ENCODE assay signal across 11 cellular contexts in the genomic region with DNA sequence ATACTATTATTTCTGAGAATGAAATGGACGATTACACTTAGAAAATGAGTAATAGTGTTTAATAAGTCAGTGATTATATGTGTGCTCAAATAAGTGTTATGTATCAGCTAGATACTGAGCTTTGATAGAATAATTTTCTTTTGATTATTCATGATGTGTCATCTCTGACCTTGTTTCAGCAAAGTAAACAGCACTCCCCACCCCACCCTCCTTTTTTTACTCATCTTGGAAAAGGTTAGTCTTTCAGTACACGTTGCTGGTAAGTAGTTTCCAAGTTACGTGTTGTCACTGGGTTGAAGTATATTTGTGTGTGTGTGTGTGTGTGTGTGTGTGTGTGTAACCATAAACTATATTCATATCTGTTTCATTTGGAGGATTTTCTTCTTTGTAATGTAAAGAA.
DNase-seq lines count a peak whose midpoint lies in the region; ATAC-seq and TF ChIP-seq lines count a peak whose summit lies in the region.
"Had no signal": no experiment of that assay in that cellular context is flagged by ENCODE, and none has a peak within 500 bp of the region (broad histone marks: within the 10 kb centered on the region; RNA-seq: fewer than 3 reads in every experiment).

No MANE protein-coding gene starts in this region.

- no peak overlapping the region for H3K4me3 Mint-ChIP-seq in activated T-cell treated with anti-CD3 and anti-CD28 coated beads, Interleukin-2, amount 50 U/mL, for 4 hours
- H3K4me3 Mint-ChIP-seq in stimulated activated effector memory CD8-positive, alpha-beta T cell treated with anti-CD3 and anti-CD28 coated beads, Interleukin-12 subunit alpha, Interleukin-12 subunit beta, amount 100 ng/mL, for 72 hours, result no peak overlapping the region
- H3K4me3 Mint-ChIP-seq in natural killer cell, result no peak overlapping the region

- peak overlapping the region; percentile 31 for H3K27ac ChIP-seq in RWPE2 (ENCODE audit: poor library complexity, severe bottlenecking)

- ATAC-seq in activated T-cell treated with anti-CD3 and anti-CD28 coated beads, Interleukin-2, amount 50 U/mL, for 4 hours, result peak; percentile 82 to 86
- ATAC-seq in RWPE2 (ENCODE audit: low read depth), result peak; percentile 96
- peak; percentile 42 for ATAC-seq in stimulated activated effector memory CD8-positive, alpha-beta T cell treated with anti-CD3 and anti-CD28 coated beads, Interleukin-12 subunit alpha, Interleukin-12 subunit beta, amount 100 ng/mL, for 72 hours
- ATAC-seq in natural killer cell, result no peak
- no peak for ATAC-seq in GM18511 (IDR thresholded peaks at IDR 0.05; ENCODE audit: unreplicated experiment)

- no peaks in the 10 kb centered on the region for H3K9me3 Mint-ChIP-seq in activated T-cell treated with anti-CD3 and anti-CD28 coated beads, Interleukin-2, amount 50 U/mL, for 4 hours
- peaks cover 8% of the 10 kb centered on the region for H3K9me3 Mint-ChIP-seq in stimulated activated effector memory CD8-positive, alpha-beta T cell treated with anti-CD3 and anti-CD28 coated beads, Interleukin-12 subunit alpha, Interleukin-12 subunit beta, amount 100 ng/mL, for 72 hours
- H3K9me3 Mint-ChIP-seq in natural killer cell, result peaks cover 0 to 3% of the 10 kb centered on the region in 2 donors

- no peak overlapping the region for H3K27ac Mint-ChIP-seq in stimulated activated effector memory CD8-positive, alpha-beta T cell treated with anti-CD3 and anti-CD28 coated beads, Interleukin-12 subunit alpha, Interleukin-12 subunit beta, amount 100 ng/mL, for 72 hours
- H3K27ac Mint-ChIP-seq in natural killer cell, result no peak overlapping the region

- no peaks in the 10 kb centered on the region for H3K36me3 Mint-ChIP-seq in activated T-cell treated with anti-CD3 and anti-CD28 coated beads, Interleukin-2, amount 50 U/mL, for 4 hours (ENCODE audit: insufficient read depth)
- H3K36me3 Mint-ChIP-seq in stimulated activated effector memory CD8-positive, alpha-beta T cell treated with anti-CD3 and anti-CD28 coated beads, Interleukin-12 subunit alpha, Interleukin-12 subunit beta, amount 100 ng/mL, for 72 hours, result no peaks in the 10 kb centered on the region
- H3K36me3 Mint-ChIP-seq in natural killer cell, result no peaks in the 10 kb centered on the region

- H3K36me3 ChIP-seq in RWPE2 (ENCODE audit: low read depth), result peaks cover 53% of the 10 kb centered on the region

- H3K4me1 ChIP-seq in RWPE2 (ENCODE audit: insufficient read depth, poor library complexity, severe bottlenecking), result peaks cover 17% of the 10 kb centered on the region
- H3K4me1 ChIP-seq: BE2C had no signal

- H3K27me3 Mint-ChIP-seq in activated T-cell treated with anti-CD3 and anti-CD28 coated beads, Interleukin-2, amount 50 U/mL, for 4 hours (ENCODE audit: low read depth), result no peaks in the 10 kb centered on the region
- no peaks in the 10 kb centered on the region for H3K27me3 Mint-ChIP-seq in natural killer cell (ENCODE audit: low read depth in 2 of 2)

- H3K9me3 ChIP-seq in RWPE2 (ENCODE audit: severe bottlenecking), result no peaks in the 10 kb centered on the region
- H3K9me3 ChIP-seq: BE2C had no signal

- no peaks in the 10 kb centered on the region for H3K27me3 ChIP-seq in RWPE2 (ENCODE audit: insufficient read depth, poor library complexity, severe bottlenecking)
- H3K27me3 ChIP-seq: BE2C had no signal

- TF ChIP-seq CTCF in RWPE2 (IDR thresholded peaks at IDR 0.05; ENCODE audit: poor library complexity, severe bottlenecking) (no peak), fibroblast of the aortic adventitia (IDR thresholded peaks at IDR 0.05; ENCODE audit: insufficient read depth, low read length) (no peak), natural killer cell (IDR thresholded peaks at IDR 0.05) (no peak)

- intact Hi-C loops in natural killer cell (cut with micrococcal nuclease), result no loop called here

- H3K4me1 Mint-ChIP-seq in activated T-cell treated with anti-CD3 and anti-CD28 coated beads, Interleukin-2, amount 50 U/mL, for 4 hours (ENCODE audit: low read depth), result peaks cover 2% of the 10 kb centered on the region
- H3K4me1 Mint-ChIP-seq in stimulated activated effector memory CD8-positive, alpha-beta T cell treated with anti-CD3 and anti-CD28 coated beads, Interleukin-12 subunit alpha, Interleukin-12 subunit beta, amount 100 ng/mL, for 72 hours, result no peaks in the 10 kb centered on the region
- H3K4me1 Mint-ChIP-seq in natural killer cell, result no peaks in the 10 kb centered on the region

- H3K4me3 ChIP-seq in RWPE2 (ENCODE audit: severe bottlenecking) (no peak overlapping the region), fibroblast of the aortic adventitia (ENCODE audit: low read depth, low read length) (no peak overlapping the region)

- DNase-seq in activated T-cell treated with anti-CD3 and anti-CD28 coated beads, Interleukin-2, amount 50 U/mL, for 4 hours, result no peak
- DNase-seq in activated T-cell treated with anti-CD3 and anti-CD28 coated beads, Interleukin-2, amount 50 U/mL, for 48 hours, result no peak
- DNase-seq in RWPE2 (ENCODE audit: low spot score), result no peak
- peak; percentile 76 for DNase-seq in fibroblast of the aortic adventitia (ENCODE audit: low read depth)
- no peak for DNase-seq in stimulated activated effector memory CD8-positive, alpha-beta T cell treated with anti-CD3 and anti-CD28 coated beads, Interleukin-12 subunit alpha, Interleukin-12 subunit beta, amount 100 ng/mL, for 72 hours (ENCODE audit: low spot score in 2 of 2)
- DNase-seq in midbrain (lab: John Stamatoyannopoulos, UW), result no peak
- no peak for DNase-seq in natural killer cell
- DNase-seq: activated naive CD4-positive, alpha-beta T cell; BE2C; stimulated activated naive CD4-positive, alpha-beta T cell treated with Interleukin-2 at 50 U/mL for 16 hours had no signal

Comparison
In these comparisons a context has a peak if more than half of its experiments do, and no peak if none do; other contexts are left out.
1. ATAC-seq: peak in activated T-cell treated with anti-CD3 and anti-CD28 coated beads, Interleukin-2, amount 50 U/mL, for 4 hours (2 of 2), RWPE2 (single experiment) and stimulated activated effector memory CD8-positive, alpha-beta T cell treated with anti-CD3 and anti-CD28 coated beads, Interleukin-12 subunit alpha, Interleukin-12 subunit beta, amount 100 ng/mL, for 72 hours (single experiment); none in natural killer cell (0 of 3) and GM18511 (single experiment).